In genomic region chr2:124327293-124327692, GRCh38 we compare ENCODE assay signal across 20 cellular contexts.
DNase-seq lines count a peak whose midpoint lies in the region; ATAC-seq and TF ChIP-seq lines count a peak whose summit lies in the region.
"Had no signal": no experiment of that assay in that cellular context is flagged by ENCODE, and none has a peak within 500 bp of the region (broad histone marks: within the 10 kb centered on the region; RNA-seq: fewer than 3 reads in every experiment).

No MANE protein-coding gene starts in this region.

- H3K27me3 ChIP-seq in HUES48 (ENCODE audit: control insufficient read depth, insufficient read depth, low read length) (no peaks in the 10 kb centered on the region), iPS-20b (ENCODE audit: insufficient read depth, low read length) (no peaks in the 10 kb centered on the region)
- H3K27me3 ChIP-seq: BE2C had no signal

- no peak for TF ChIP-seq CTCF in WTC11 (IDR thresholded peaks at IDR 0.05)

- H3K27me3 Mint-ChIP-seq in WTC11 (ENCODE audit: low read depth) = no peaks in the 10 kb centered on the region
- H3K27me3 Mint-ChIP-seq: IgD-negative memory B cell had no signal

- peak overlapping the region; percentile 71 for H3K27ac Mint-ChIP-seq in WTC11
- H3K27ac Mint-ChIP-seq: CD8-positive, alpha-beta T cell; HFFc6; IgD-negative memory B cell had no signal

- no peaks in the 10 kb centered on the region for H3K9me3 ChIP-seq in HUES48 (ENCODE audit: control insufficient read depth, insufficient read depth, low read length)
- H3K9me3 ChIP-seq in iPS-20b (ENCODE audit: insufficient read depth, low read depth, low read length) = no peaks in the 10 kb centered on the region
- H3K9me3 ChIP-seq: A549, BE2C had no signal

- POLR2A ChIA-PET in WTC11 (lab: Charles Lee) = no interaction called here

- H3K4me3 Mint-ChIP-seq in WTC11 = peak overlapping the region; percentile 1; the same call in 1 of the 2 replicates
- H3K4me3 Mint-ChIP-seq: CD8-positive, alpha-beta T cell; HFFc6; IgD-negative memory B cell had no signal

- DNase-seq in WTC11 (ENCODE audit: low spot score) (no peak), activated gamma-delta T cell treated with Interleukin-2 at 50 U/mL for 16 hours (no peak)
- DNase-seq: BE2C; CD8-positive, alpha-beta T cell; COR-L47; DMS153; DMS79 treated with DMSO at 0.1 percent for 48 hours; EL; GDM1; H7; HFFc6; KG1 had no signal

- ATAC-seq in WTC11 (peak; percentile 54), HG03097 (IDR thresholded peaks at IDR 0.05; ENCODE audit: low FRiP score, unreplicated experiment) (no peak), HG03439 (IDR thresholded peaks at IDR 0.05; ENCODE audit: unreplicated experiment) (no peak)
- ATAC-seq: A549; CD8-positive, alpha-beta T cell had no signal

- H3K9ac ChIP-seq in HUES48 (ENCODE audit: low read depth, low read length) = peak overlapping the region; percentile 1; the same call in 1 of the 2 replicates
- peak overlapping the region; percentile 56; the same call in 1 of the 2 replicates for H3K9ac ChIP-seq in iPS-20b (ENCODE audit: low read depth, low read length)

- H3K4me3 ChIP-seq in HUES48 (ENCODE audit: low read depth, low read length) (no peak overlapping the region), iPS-20b (ENCODE audit: low read length) (peak overlapping the region; percentile 54; the same call in 1 of the 2 replicates)
- H3K4me3 ChIP-seq: A549 had no signal

- H3K4me1 ChIP-seq in HUES48 (ENCODE audit: control insufficient read depth, insufficient read depth, low read length) (peaks cover 35% of the 10 kb centered on the region), iPS-20b (ENCODE audit: insufficient read depth, low read length) (peaks cover 28% of the 10 kb centered on the region)
- H3K4me1 ChIP-seq: A549, BE2C had no signal

- peaks cover 49% of the 10 kb centered on the region for H3K4me1 Mint-ChIP-seq in WTC11

- H3K9me3 Mint-ChIP-seq in WTC11 = peaks cover 13% of the 10 kb centered on the region; the same call in 1 of the 2 replicates

- H3K36me3 Mint-ChIP-seq in WTC11 = peaks cover 9% of the 10 kb centered on the region
- H3K36me3 Mint-ChIP-seq: CD8-positive, alpha-beta T cell; IgD-negative memory B cell had no signal

- CTCF ChIA-PET in WTC11 (lab: Charles Lee) = no interaction called here

- H3K27ac ChIP-seq in HUES48 (ENCODE audit: low read depth, low read length) (peak overlapping the region; percentile 91), iPS-20b (ENCODE audit: low read length) (peak overlapping the region; percentile 93)
- H3K27ac ChIP-seq: A549, C4-2B, HL-60 had no signal

- H3K36me3 ChIP-seq in HUES48 (ENCODE audit: control insufficient read depth, insufficient read depth, low read length) (no peaks in the 10 kb centered on the region), iPS-20b (ENCODE audit: insufficient read depth, low read depth, low read length) (no peaks in the 10 kb centered on the region)
- H3K36me3 ChIP-seq: BE2C had no signal

TF ChIP-seq in WTC11, 78 proteins besides CTCF, POLR2A, EP300 and RAD21 (continues in another document):
- TF ChIP-seq CDX4 (CRISPR knock-in tag; IDR thresholded peaks at IDR 0.05; ENCODE audit: borderline replicate concordance) = no peak
- no peak for TF ChIP-seq NFATC4 (CRISPR knock-in tag; IDR thresholded peaks at IDR 0.05)
- no peak for TF ChIP-seq ZNF138 (CRISPR knock-in tag; conservative IDR thresholded peaks at IDR 0.05)
- no peak for TF ChIP-seq NR3C1 (CRISPR knock-in tag; conservative IDR thresholded peaks at IDR 0.05; ENCODE audit: low read depth)
- TF ChIP-seq RORB (CRISPR knock-in tag; IDR thresholded peaks at IDR 0.05) = no peak
- no peak for TF ChIP-seq ZNF425 (CRISPR knock-in tag; conservative IDR thresholded peaks at IDR 0.05)
- no peak for TF ChIP-seq ZNF219 (CRISPR knock-in tag; IDR thresholded peaks at IDR 0.05; ENCODE audit: borderline replicate concordance)
- no peak for TF ChIP-seq TEAD4 (CRISPR knock-in tag; IDR thresholded peaks at IDR 0.05)
- no peak for TF ChIP-seq ZNF532 (CRISPR knock-in tag; IDR thresholded peaks at IDR 0.05; ENCODE audit: borderline replicate concordance)
- no peak for TF ChIP-seq STAT6 (CRISPR knock-in tag; conservative IDR thresholded peaks at IDR 0.05; ENCODE audit: low read depth)
- no peak for TF ChIP-seq GRHL2 (CRISPR knock-in tag; IDR thresholded peaks at IDR 0.05; ENCODE audit: insufficient replicate concordance, severe bottlenecking)
- TF ChIP-seq ZSCAN18 (CRISPR knock-in tag; IDR thresholded peaks at IDR 0.05) = no peak
